In the genomic region with DNA sequence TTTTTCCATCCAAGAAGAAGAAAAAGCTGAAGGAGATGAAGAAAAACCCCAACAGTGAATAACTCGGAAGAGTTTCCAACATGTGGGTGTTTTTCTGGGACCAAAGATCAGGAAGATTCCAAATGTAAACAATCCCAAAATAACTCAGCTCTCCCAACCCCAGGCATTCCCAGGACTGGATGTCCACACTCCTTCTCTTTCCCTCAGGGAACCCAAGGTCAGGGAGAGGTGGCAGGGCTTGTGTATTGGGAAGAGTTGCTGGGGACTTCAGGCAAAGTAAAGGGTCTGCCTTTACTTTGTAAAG, we compare ENCODE assay signal across 21 cellular contexts.
DNase-seq lines count a peak whose midpoint lies in the region; ATAC-seq and TF ChIP-seq lines count a peak whose summit lies in the region.
"Had no signal": no experiment of that assay in that cellular context is flagged by ENCODE, and none has a peak within 500 bp of the region (broad histone marks: within the 10 kb centered on the region; RNA-seq: fewer than 3 reads in every experiment).

No MANE protein-coding gene starts in this region.

- DNase-seq in EH (ENCODE audit: low read depth), result peak; percentile 93
- DNase-seq in esophagus muscularis mucosa (ENCODE audit: extremely low spot score), result no peak
- DNase-seq in right lobe of liver, result no peak
- no peak for DNase-seq in smooth muscle cell (lab: John Stamatoyannopoulos, UW; ENCODE audit: unreplicated experiment)
- no peak for DNase-seq in WTC11 (ENCODE audit: low spot score)
- DNase-seq in stimulated activated effector memory CD8-positive, alpha-beta T cell treated with anti-CD3 and anti-CD28 coated beads, Interleukin-12 subunit alpha, Interleukin-12 subunit beta, amount 100 ng/mL, for 72 hours (ENCODE audit: low spot score in 2 of 2), result no peak
- no peak for DNase-seq in NCI-H526 treated with DMSO at 0.1 percent for 48 hours (lab: John Stamatoyannopoulos, UW)
- DNase-seq in amygdala (lab: John Stamatoyannopoulos, UW), result no peak
- DNase-seq: activated CD8-positive, alpha-beta T cell treated with anti-CD3 and anti-CD28 coated beads for 36 hours; activated T-cell treated with anti-CD3 and anti-CD28 coated beads, Interleukin-2, amount 50 U/mL, for 48 hours; hypothalamus; kidney; NCI-H1694; pancreas; SIG-M5; stimulated activated CD4-positive, alpha-beta T cell treated with anti-CD3 and anti-CD28 coated beads, Interleukin-12 subunit alpha, Interleukin-12 subunit beta, amount 100 ng/mL, for 4 hours; stimulated activated naive CD4-positive, alpha-beta T cell had no signal

- no peak overlapping the region for H3K9ac ChIP-seq in smooth muscle cell (ENCODE audit: low read depth)

- TF ChIP-seq POLR2A in esophagus muscularis mucosa (IDR thresholded peaks at IDR 0.05; ENCODE audit: low read depth) (no peak), right lobe of liver (IDR thresholded peaks at IDR 0.05) (no peak)

- H3K4me1 ChIP-seq in esophagus muscularis mucosa (peaks cover 35 to 48% (median 40%) of the 10 kb centered on the region in 4 donors), right lobe of liver (peaks cover 0 to 6% (median 0%) of the 10 kb centered on the region in 4 donors), smooth muscle cell (ENCODE audit: low read depth) (peaks cover 13% of the 10 kb centered on the region)

- peak overlapping the region; percentile 21 for H3K4me2 ChIP-seq in smooth muscle cell

- TF ChIP-seq CTCF in esophagus muscularis mucosa (IDR thresholded peaks at IDR 0.05) (no peak), right lobe of liver (IDR thresholded peaks at IDR 0.05) (no peak), smooth muscle cell (IDR thresholded peaks at IDR 0.05; ENCODE audit: borderline replicate concordance, insufficient read depth, poor library complexity, severe bottlenecking) (no peak), WTC11 (IDR thresholded peaks at IDR 0.05) (no peak)

- intact Hi-C loops in esophagus muscularis mucosa (cut with DNase I), result no loop called here
- intact Hi-C loops in right lobe of liver (cut with DNase I), result no loop called here

- no peaks in the 10 kb centered on the region for H3F3A ChIP-seq in smooth muscle cell (ENCODE audit: low read depth)

- H3K9me3 ChIP-seq in esophagus muscularis mucosa (peaks cover 0 to 23% (median 6%) of the 10 kb centered on the region in 4 donors), right lobe of liver (no peaks in the 10 kb centered on the region), smooth muscle cell (replicated peaks; ENCODE audit: low read depth) (no peaks in the 10 kb centered on the region)
- H3K9me3 ChIP-seq: pancreas had no signal

- no peaks in the 10 kb centered on the region; the same call in 1 of the 2 replicates for H3K36me3 Mint-ChIP-seq in WTC11
- no peaks in the 10 kb centered on the region for H3K36me3 Mint-ChIP-seq in stimulated activated effector memory CD8-positive, alpha-beta T cell treated with anti-CD3 and anti-CD28 coated beads, Interleukin-12 subunit alpha, Interleukin-12 subunit beta, amount 100 ng/mL, for 72 hours
- H3K36me3 Mint-ChIP-seq: activated naive CD4-positive, alpha-beta T cell treated with anti-CD3 and anti-CD28 coated beads, Interleukin-2, amount 50 U/mL, for 24 hours had no signal

- H3K27me3 ChIP-seq in esophagus muscularis mucosa, result no peaks in the 10 kb centered on the region
- no peaks in the 10 kb centered on the region for H3K27me3 ChIP-seq in right lobe of liver
- H3K27me3 ChIP-seq in smooth muscle cell (ENCODE audit: low read depth), result no peaks in the 10 kb centered on the region
- H3K27me3 ChIP-seq: pancreas had no signal

- H3K4me1 Mint-ChIP-seq in WTC11, result no peaks in the 10 kb centered on the region
- no peaks in the 10 kb centered on the region for H3K4me1 Mint-ChIP-seq in stimulated activated effector memory CD8-positive, alpha-beta T cell treated with anti-CD3 and anti-CD28 coated beads, Interleukin-12 subunit alpha, Interleukin-12 subunit beta, amount 100 ng/mL, for 72 hours
- H3K4me1 Mint-ChIP-seq: activated naive CD4-positive, alpha-beta T cell treated with anti-CD3 and anti-CD28 coated beads, Interleukin-2, amount 50 U/mL, for 24 hours had no signal

- CTCF ChIA-PET in WTC11 (lab: Charles Lee), result no interaction called here

- POLR2A ChIA-PET in WTC11 (lab: Charles Lee), result no interaction called here

- no peaks in the 10 kb centered on the region for H3K36me3 ChIP-seq in esophagus muscularis mucosa
- no peaks in the 10 kb centered on the region for H3K36me3 ChIP-seq in right lobe of liver
- H3K36me3 ChIP-seq in smooth muscle cell (ENCODE audit: low read depth), result no peaks in the 10 kb centered on the region
- H3K36me3 ChIP-seq: pancreas had no signal

- WGBS in esophagus muscularis mucosa, result 42% methylated on average over 1 of the region's 1 CpG
- WGBS in right lobe of liver (ENCODE audit: insufficient coverage, low coverage, low lambda C conversion rate, missing lambda C conversion rate), result 18% methylated on average over 1 of the region's 1 CpG
- WGBS in smooth muscle cell (ENCODE audit: low lambda C conversion rate), result 28% methylated on average over 1 of the region's 1 CpG

- no peak for TF ChIP-seq EP300 in esophagus muscularis mucosa (IDR thresholded peaks at IDR 0.05)

- no peaks in the 10 kb centered on the region for H4K20me1 ChIP-seq in smooth muscle cell (ENCODE audit: low read depth)

- H3K79me2 ChIP-seq in smooth muscle cell (ENCODE audit: low read depth), result no peaks in the 10 kb centered on the region

- H3K27me3 Mint-ChIP-seq in WTC11 (ENCODE audit: low read depth), result no peaks in the 10 kb centered on the region; the same call in 1 of the 2 replicates
- H3K27me3 Mint-ChIP-seq: activated CD8-positive, alpha-beta T cell treated with anti-CD3 and anti-CD28 coated beads for 36 hours had no signal

- H2AFZ ChIP-seq in smooth muscle cell (ENCODE audit: low read depth), result no peak overlapping the region

- peaks cover 7% of the 10 kb centered on the region for H3K9me3 Mint-ChIP-seq in WTC11
- peaks cover 3% of the 10 kb centered on the region for H3K9me3 Mint-ChIP-seq in stimulated activated effector memory CD8-positive, alpha-beta T cell treated with anti-CD3 and anti-CD28 coated beads, Interleukin-12 subunit alpha, Interleukin-12 subunit beta, amount 100 ng/mL, for 72 hours
- H3K9me3 Mint-ChIP-seq: activated naive CD4-positive, alpha-beta T cell treated with anti-CD3 and anti-CD28 coated beads, Interleukin-2, amount 50 U/mL, for 24 hours had no signal

- ATAC-seq in right lobe of liver (peak in 3 of 4 donors; percentile 28 to 60 (median 42)), WTC11 (no peak)
- ATAC-seq in stimulated activated effector memory CD8-positive, alpha-beta T cell treated with anti-CD3 and anti-CD28 coated beads, Interleukin-12 subunit alpha, Interleukin-12 subunit beta, amount 100 ng/mL, for 72 hours, result no peak
- ATAC-seq: activated CD8-positive, alpha-beta T cell treated with anti-CD3 and anti-CD28 coated beads for 36 hours; esophagus mucosa had no signal

- no peak overlapping the region for H3K4me3 Mint-ChIP-seq in WTC11
- H3K4me3 Mint-ChIP-seq in stimulated activated effector memory CD8-positive, alpha-beta T cell treated with anti-CD3 and anti-CD28 coated beads, Interleukin-12 subunit alpha, Interleukin-12 subunit beta, amount 100 ng/mL, for 72 hours, result no peak overlapping the region
- H3K4me3 Mint-ChIP-seq: activated CD8-positive, alpha-beta T cell treated with anti-CD3 and anti-CD28 coated beads for 36 hours; activated naive CD4-positive, alpha-beta T cell treated with anti-CD3 and anti-CD28 coated beads, Interleukin-2, amount 50 U/mL, for 24 hours; T-helper 1 cell treated with Interleukin-12 subunit alpha and Interleukin-12 subunit beta and Interleukin-4 antibody, amounts not matched to agents 30 μg/mL and 1 μg/mL, for 36 hours had no signal

- H3K4me3 ChIP-seq in esophagus muscularis mucosa (no peak overlapping the region), right lobe of liver (no peak overlapping the region), smooth muscle cell (no peak overlapping the region)
- H3K4me3 ChIP-seq: pancreas had no signal

- H3K27ac ChIP-seq in esophagus muscularis mucosa (replicated peaks in 1 of 4) (peak overlapping the region; percentile 24 to 33 (median 29)), right lobe of liver (no peak overlapping the region), smooth muscle cell (ENCODE audit: low read depth) (peak overlapping the region; percentile 72)
- H3K27ac ChIP-seq: pancreas, VCaP had no signal

- no peak overlapping the region for H3K27ac Mint-ChIP-seq in WTC11
- no peak overlapping the region for H3K27ac Mint-ChIP-seq in stimulated activated effector memory CD8-positive, alpha-beta T cell treated with anti-CD3 and anti-CD28 coated beads, Interleukin-12 subunit alpha, Interleukin-12 subunit beta, amount 100 ng/mL, for 72 hours
- H3K27ac Mint-ChIP-seq: activated CD8-positive, alpha-beta T cell treated with anti-CD3 and anti-CD28 coated beads for 36 hours; activated naive CD4-positive, alpha-beta T cell treated with anti-CD3 and anti-CD28 coated beads, Interleukin-2, amount 50 U/mL, for 24 hours; T-helper 1 cell treated with Interleukin-12 subunit alpha and Interleukin-12 subunit beta and Interleukin-4 antibody, amounts not matched to agents 30 μg/mL and 1 μg/mL, for 36 hours had no signal

TF ChIP-seq in WTC11, 78 proteins besides CTCF, POLR2A, EP300 and RAD21 (continues in another document):
- TF ChIP-seq, protein P1, sequence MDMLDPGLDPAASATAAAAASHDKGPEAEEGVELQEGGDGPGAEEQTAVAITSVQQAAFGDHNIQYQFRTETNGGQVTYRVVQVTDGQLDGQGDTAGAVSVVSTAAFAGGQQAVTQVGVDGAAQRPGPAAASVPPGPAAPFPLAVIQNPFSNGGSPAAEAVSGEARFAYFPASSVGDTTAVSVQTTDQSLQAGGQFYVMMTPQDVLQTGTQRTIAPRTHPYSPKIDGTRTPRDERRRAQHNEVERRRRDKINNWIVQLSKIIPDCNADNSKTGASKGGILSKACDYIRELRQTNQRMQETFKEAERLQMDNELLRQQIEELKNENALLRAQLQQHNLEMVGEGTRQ (CRISPR knock-in tag; IDR thresholded peaks at IDR 0.05), result no peak
- TF ChIP-seq ATF1 (CRISPR knock-in tag; IDR thresholded peaks at IDR 0.05), result no peak
- no peak for TF ChIP-seq ZNF219 (CRISPR knock-in tag; IDR thresholded peaks at IDR 0.05; ENCODE audit: borderline replicate concordance)
- TF ChIP-seq, protein P2, sequence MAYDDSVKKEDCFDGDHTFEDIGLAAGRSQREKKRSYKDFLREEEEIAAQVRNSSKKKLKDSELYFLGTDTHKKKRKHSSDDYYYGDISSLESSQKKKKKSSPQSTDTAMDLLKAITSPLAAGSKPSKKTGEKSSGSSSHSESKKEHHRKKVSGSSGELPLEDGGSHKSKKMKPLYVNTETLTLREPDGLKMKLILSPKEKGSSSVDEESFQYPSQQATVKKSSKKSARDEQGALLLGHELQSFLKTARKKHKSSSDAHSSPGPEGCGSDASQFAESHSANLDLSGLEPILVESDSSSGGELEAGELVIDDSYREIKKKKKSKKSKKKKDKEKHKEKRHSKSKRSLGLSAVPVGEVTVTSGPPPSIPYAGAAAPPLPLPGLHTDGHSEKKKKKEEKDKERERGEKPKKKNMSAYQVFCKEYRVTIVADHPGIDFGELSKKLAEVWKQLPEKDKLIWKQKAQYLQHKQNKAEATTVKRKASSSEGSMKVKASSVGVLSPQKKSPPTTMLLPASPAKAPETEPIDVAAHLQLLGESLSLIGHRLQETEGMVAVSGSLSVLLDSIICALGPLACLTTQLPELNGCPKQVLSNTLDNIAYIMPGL (CRISPR knock-in tag; IDR thresholded peaks at IDR 0.05), result no peak
- TF ChIP-seq MYBL2 (CRISPR knock-in tag; IDR thresholded peaks at IDR 0.05), result no peak

Comparison
In these comparisons a context has a peak if more than half of its experiments do, and no peak if none do; other contexts are left out.
1. H3K27ac ChIP-seq: peak in esophagus muscularis mucosa (4 of 4) and smooth muscle cell (single experiment); none in right lobe of liver (0 of 3).
2. ATAC-seq: peak in right lobe of liver (3 of 4); none in WTC11 (single experiment) and stimulated activated effector memory CD8-positive, alpha-beta T cell treated with anti-CD3 and anti-CD28 coated beads, Interleukin-12 subunit alpha, Interleukin-12 subunit beta, amount 100 ng/mL, for 72 hours (single experiment).